ENCODE assay signal across 1 cellular context in the genomic region with DNA sequence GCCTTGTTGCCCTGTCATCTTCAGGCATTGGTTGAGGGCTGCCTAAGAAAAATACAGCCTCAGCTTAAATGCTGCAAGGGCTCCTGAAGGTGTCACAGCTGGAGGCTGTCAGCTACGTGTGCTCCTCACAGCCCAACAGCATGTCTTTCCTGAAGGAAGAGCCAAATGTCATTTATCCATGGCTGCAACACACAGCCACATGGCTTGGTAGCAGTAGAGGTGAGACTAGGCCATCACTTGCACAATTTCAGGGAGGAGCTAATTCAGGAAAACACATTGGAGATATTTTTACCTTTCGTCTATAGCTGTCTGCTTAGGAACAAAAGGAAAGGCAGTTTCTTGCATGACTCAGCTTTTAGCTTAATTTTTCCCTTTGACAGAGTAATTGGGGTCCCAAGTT.
A peak's percentile ranks its signal among the peaks of the same experiment; 100 is the strongest.
TF ChIP-seq lines count a peak whose summit lies in the region.

No MANE protein-coding gene starts in this region.

TF ChIP-seq in HepG2, 621 proteins besides CTCF, POLR2A, EP300 and RAD21 (continued from another document):
- TF ChIP-seq, protein P1, sequence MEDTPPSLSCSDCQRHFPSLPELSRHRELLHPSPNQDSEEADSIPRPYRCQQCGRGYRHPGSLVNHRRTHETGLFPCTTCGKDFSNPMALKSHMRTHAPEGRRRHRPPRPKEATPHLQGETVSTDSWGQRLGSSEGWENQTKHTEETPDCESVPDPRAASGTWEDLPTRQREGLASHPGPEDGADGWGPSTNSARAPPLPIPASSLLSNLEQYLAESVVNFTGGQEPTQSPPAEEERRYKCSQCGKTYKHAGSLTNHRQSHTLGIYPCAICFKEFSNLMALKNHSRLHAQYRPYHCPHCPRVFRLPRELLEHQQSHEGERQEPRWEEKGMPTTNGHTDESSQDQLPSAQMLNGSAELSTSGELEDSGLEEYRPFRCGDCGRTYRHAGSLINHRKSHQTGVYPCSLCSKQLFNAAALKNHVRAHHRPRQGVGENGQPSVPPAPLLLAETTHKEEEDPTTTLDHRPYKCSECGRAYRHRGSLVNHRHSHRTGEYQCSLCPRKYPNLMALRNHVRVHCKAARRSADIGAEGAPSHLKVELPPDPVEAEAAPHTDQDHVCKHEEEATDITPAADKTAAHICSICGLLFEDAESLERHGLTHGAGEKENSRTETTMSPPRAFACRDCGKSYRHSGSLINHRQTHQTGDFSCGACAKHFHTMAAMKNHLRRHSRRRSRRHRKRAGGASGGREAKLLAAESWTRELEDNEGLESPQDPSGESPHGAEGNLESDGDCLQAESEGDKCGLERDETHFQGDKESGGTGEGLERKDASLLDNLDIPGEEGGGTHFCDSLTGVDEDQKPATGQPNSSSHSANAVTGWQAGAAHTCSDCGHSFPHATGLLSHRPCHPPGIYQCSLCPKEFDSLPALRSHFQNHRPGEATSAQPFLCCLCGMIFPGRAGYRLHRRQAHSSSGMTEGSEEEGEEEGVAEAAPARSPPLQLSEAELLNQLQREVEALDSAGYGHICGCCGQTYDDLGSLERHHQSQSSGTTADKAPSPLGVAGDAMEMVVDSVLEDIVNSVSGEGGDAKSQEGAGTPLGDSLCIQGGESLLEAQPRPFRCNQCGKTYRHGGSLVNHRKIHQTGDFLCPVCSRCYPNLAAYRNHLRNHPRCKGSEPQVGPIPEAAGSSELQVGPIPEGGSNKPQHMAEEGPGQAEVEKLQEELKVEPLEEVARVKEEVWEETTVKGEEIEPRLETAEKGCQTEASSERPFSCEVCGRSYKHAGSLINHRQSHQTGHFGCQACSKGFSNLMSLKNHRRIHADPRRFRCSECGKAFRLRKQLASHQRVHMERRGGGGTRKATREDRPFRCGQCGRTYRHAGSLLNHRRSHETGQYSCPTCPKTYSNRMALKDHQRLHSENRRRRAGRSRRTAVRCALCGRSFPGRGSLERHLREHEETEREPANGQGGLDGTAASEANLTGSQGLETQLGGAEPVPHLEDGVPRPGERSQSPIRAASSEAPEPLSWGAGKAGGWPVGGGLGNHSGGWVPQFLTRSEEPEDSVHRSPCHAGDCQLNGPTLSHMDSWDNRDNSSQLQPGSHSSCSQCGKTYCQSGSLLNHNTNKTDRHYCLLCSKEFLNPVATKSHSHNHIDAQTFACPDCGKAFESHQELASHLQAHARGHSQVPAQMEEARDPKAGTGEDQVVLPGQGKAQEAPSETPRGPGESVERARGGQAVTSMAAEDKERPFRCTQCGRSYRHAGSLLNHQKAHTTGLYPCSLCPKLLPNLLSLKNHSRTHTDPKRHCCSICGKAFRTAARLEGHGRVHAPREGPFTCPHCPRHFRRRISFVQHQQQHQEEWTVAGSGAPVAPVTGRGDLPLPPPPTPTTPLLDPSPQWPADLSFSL (CRISPR knock-in tag; IDR thresholded peaks at IDR 0.05), result no peak
- TF ChIP-seq ZNF552 (CRISPR knock-in tag; IDR thresholded peaks at IDR 0.05; ENCODE audit: borderline replicate concordance), result no peak
- TF ChIP-seq FOXP1 (IDR thresholded peaks at IDR 0.05), result no peak
- TF ChIP-seq FOXP1 (CRISPR knock-in tag; IDR thresholded peaks at IDR 0.05), result no peak
- TF ChIP-seq, protein P2, sequence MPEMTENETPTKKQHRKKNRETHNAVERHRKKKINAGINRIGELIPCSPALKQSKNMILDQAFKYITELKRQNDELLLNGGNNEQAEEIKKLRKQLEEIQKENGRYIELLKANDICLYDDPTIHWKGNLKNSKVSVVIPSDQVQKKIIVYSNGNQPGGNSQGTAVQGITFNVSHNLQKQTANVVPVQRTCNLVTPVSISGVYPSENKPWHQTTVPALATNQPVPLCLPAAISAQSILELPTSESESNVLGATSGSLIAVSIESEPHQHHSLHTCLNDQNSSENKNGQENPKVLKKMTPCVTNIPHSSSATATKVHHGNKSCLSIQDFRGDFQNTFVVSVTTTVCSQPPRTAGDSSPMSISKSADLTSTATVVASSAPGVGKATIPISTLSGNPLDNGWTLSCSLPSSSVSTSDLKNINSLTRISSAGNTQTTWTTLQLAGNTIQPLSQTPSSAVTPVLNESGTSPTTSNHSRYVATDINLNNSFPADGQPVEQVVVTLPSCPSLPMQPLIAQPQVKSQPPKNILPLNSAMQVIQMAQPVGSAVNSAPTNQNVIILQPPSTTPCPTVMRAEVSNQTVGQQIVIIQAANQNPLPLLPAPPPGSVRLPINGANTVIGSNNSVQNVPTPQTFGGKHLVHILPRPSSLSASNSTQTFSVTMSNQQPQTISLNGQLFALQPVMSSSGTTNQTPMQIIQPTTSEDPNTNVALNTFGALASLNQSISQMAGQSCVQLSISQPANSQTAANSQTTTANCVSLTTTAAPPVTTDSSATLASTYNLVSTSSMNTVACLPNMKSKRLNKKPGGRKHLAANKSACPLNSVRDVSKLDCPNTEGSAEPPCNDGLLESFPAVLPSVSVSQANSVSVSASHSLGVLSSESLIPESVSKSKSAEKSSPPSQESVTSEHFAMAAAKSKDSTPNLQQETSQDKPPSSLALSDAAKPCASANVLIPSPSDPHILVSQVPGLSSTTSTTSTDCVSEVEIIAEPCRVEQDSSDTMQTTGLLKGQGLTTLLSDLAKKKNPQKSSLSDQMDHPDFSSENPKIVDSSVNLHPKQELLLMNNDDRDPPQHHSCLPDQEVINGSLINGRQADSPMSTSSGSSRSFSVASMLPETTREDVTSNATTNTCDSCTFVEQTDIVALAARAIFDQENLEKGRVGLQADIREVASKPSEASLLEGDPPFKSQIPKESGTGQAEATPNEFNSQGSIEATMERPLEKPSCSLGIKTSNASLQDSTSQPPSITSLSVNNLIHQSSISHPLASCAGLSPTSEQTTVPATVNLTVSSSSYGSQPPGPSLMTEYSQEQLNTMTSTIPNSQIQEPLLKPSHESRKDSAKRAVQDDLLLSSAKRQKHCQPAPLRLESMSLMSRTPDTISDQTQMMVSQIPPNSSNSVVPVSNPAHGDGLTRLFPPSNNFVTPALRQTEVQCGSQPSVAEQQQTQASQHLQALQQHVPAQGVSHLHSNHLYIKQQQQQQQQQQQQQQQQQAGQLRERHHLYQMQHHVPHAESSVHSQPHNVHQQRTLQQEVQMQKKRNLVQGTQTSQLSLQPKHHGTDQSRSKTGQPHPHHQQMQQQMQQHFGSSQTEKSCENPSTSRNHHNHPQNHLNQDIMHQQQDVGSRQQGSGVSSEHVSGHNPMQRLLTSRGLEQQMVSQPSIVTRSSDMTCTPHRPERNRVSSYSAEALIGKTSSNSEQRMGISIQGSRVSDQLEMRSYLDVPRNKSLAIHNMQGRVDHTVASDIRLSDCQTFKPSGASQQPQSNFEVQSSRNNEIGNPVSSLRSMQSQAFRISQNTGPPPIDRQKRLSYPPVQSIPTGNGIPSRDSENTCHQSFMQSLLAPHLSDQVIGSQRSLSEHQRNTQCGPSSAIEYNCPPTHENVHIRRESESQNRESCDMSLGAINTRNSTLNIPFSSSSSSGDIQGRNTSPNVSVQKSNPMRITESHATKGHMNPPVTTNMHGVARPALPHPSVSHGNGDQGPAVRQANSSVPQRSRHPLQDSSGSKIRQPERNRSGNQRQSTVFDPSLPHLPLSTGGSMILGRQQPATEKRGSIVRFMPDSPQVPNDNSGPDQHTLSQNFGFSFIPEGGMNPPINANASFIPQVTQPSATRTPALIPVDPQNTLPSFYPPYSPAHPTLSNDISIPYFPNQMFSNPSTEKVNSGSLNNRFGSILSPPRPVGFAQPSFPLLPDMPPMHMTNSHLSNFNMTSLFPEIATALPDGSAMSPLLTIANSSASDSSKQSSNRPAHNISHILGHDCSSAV (CRISPR knock-in tag; IDR thresholded peaks at IDR 0.05; ENCODE audit: borderline replicate concordance), result no peak
- TF ChIP-seq ZNF619 (CRISPR knock-in tag; IDR thresholded peaks at IDR 0.05), result no peak
- TF ChIP-seq FLYWCH1 (CRISPR knock-in tag; IDR thresholded peaks at IDR 0.05), result no peak
- no peak for TF ChIP-seq GLI4 (CRISPR knock-in tag; IDR thresholded peaks at IDR 0.05; ENCODE audit: borderline replicate concordance)
- no peak for TF ChIP-seq IKZF4 (CRISPR knock-in tag; IDR thresholded peaks at IDR 0.05; ENCODE audit: borderline replicate concordance, low read depth, not compliant biosample characterization)
- no peak for TF ChIP-seq ZNF101 (CRISPR knock-in tag; IDR thresholded peaks at IDR 0.05; ENCODE audit: borderline replicate concordance, low read depth)
- no peak for TF ChIP-seq ZBTB7B (CRISPR knock-in tag; IDR thresholded peaks at IDR 0.05)
- TF ChIP-seq, protein P3, sequence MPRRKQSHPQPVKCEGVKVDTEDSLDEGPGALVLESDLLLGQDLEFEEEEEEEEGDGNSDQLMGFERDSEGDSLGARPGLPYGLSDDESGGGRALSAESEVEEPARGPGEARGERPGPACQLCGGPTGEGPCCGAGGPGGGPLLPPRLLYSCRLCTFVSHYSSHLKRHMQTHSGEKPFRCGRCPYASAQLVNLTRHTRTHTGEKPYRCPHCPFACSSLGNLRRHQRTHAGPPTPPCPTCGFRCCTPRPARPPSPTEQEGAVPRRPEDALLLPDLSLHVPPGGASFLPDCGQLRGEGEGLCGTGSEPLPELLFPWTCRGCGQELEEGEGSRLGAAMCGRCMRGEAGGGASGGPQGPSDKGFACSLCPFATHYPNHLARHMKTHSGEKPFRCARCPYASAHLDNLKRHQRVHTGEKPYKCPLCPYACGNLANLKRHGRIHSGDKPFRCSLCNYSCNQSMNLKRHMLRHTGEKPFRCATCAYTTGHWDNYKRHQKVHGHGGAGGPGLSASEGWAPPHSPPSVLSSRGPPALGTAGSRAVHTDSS (CRISPR knock-in tag; conservative IDR thresholded peaks at IDR 0.05), result no peak
- peak; percentile 53 for TF ChIP-seq CEBPG (CRISPR knock-in tag; IDR thresholded peaks at IDR 0.05)
- no peak for TF ChIP-seq ZNF207 (IDR thresholded peaks at IDR 0.05; ENCODE audit: borderline replicate concordance)
- TF ChIP-seq NFE2L2 (IDR thresholded peaks at IDR 0.05; ENCODE audit: low read length), result peak; percentile 41; the same call in 1 of the 2 replicates
TF ChIP-seq in HepG2: peak in this region for 17.
